34 cellular contexts compared by ENCODE assay signal in genomic region chr11:84828616-84829015, GRCh38.
DNase-seq lines count a peak whose midpoint lies in the region; ATAC-seq, FAIRE-seq and TF ChIP-seq lines count a peak whose summit lies in the region.
"Had no signal": no experiment of that assay in that cellular context is flagged by ENCODE, and none has a peak within 500 bp of the region (broad histone marks: within the 10 kb centered on the region; RNA-seq: fewer than 3 reads in every experiment).

No MANE protein-coding gene starts in this region.

- TF ChIP-seq RAD21 in HepG2 (CRISPR knock-in tag; IDR thresholded peaks at IDR 0.05) (no peak), A549 (conservative IDR thresholded peaks at IDR 0.05 in 1 of 2, IDR thresholded peaks at IDR 0.05 in 1 of 2) (no peak)

- no peak overlapping the region for H3K9ac ChIP-seq in HepG2 (ENCODE audit: insufficient read depth, low read depth, low read length)
- H3K9ac ChIP-seq: BLaER1; BLaER1 treated with 17β-estradiol and CSF1 and Interleukin-3, amounts not matched to agents 10 nM and 100 nM had no signal

- intact Hi-C loops in HepG2 (cut with micrococcal nuclease; ENCODE audit: unreplicated experiment) (no loop called here), right lobe of liver (cut with DNase I) (no loop called here), left ventricle myocardium superior (cut with micrococcal nuclease) (no loop called here)

- no peak for ATAC-seq in HepG2
- ATAC-seq in right lobe of liver, result no peak
- no peak for ATAC-seq in A549
- ATAC-seq in left ventricle myocardium superior, result no peak
- ATAC-seq in stimulated activated naive B cell treated with anti-CD40 and anti-IgM and Interleukin-4, amounts not matched to agents 10 μg/mL and 1 μg/mL and 100 μg/mL, for 72 hours (replicated peaks), result no peak
- ATAC-seq: CD8-positive, alpha-beta T cell had no signal

- no peak for TF ChIP-seq EP300 in HepG2 (IDR thresholded peaks at IDR 0.05; ENCODE audit: low read depth in 2 of 2, low read length in 2 of 2)
- TF ChIP-seq EP300 in HepG2 (CRISPR knock-in tag; IDR thresholded peaks at IDR 0.05; ENCODE audit: borderline replicate concordance), result no peak
- no peak for TF ChIP-seq EP300 in A549 (IDR thresholded peaks at IDR 0.05)

- CTCF ChIA-PET in HepG2 (lab: Yijun Ruan, JAX; ENCODE audit: low intra/inter-chr PET ratio, low total read pairs) (no interaction called here), A549 (lab: Yijun Ruan, JAX) (no interaction called here)

- no peak overlapping the region for H3K4me3 Mint-ChIP-seq in stimulated activated naive B cell treated with anti-CD40 and anti-IgM and Interleukin-4, amounts not matched to agents 10 μg/mL and 1 μg/mL and 100 μg/mL, for 72 hours
- H3K4me3 Mint-ChIP-seq: B cell; CD14-positive monocyte; CD4-positive, alpha-beta memory T cell; CD4-positive, alpha-beta T cell; CD4-positive, CD25-positive, alpha-beta regulatory T cell; CD8-positive, alpha-beta memory T cell; CD8-positive, alpha-beta T cell had no signal

- H3K27me3 ChIP-seq in HepG2 (ENCODE audit: control insufficient read depth in 1 of 2, insufficient read depth in 2 of 2, low read length in 2 of 2), result no peaks in the 10 kb centered on the region; a peak in 1 of 5 replicates
- no peaks in the 10 kb centered on the region for H3K27me3 ChIP-seq in right lobe of liver
- H3K27me3 ChIP-seq: BE2C; BLaER1; BLaER1 treated with 17β-estradiol and CSF1 and Interleukin-3, amounts not matched to agents 10 nM and 100 nM had no signal

- no peaks in the 10 kb centered on the region for H3K27me3 Mint-ChIP-seq in stimulated activated naive B cell treated with anti-CD40 and anti-IgM and Interleukin-4, amounts not matched to agents 10 μg/mL and 1 μg/mL and 100 μg/mL, for 72 hours
- H3K27me3 Mint-ChIP-seq: B cell; CD4-positive, alpha-beta memory T cell; CD4-positive, alpha-beta T cell; CD4-positive, CD25-positive, alpha-beta regulatory T cell; CD8-positive, alpha-beta memory T cell had no signal

- no peaks in the 10 kb centered on the region for H3K79me2 ChIP-seq in HepG2 (ENCODE audit: insufficient read depth, low read length)

- H2AFZ ChIP-seq in HepG2 (ENCODE audit: low read length), result no peak overlapping the region

- DNase-seq in HepG2 (ENCODE audit: low spot score) (no peak), right lobe of liver (no peak), A549 (ENCODE audit: low read depth in 1 of 2, low spot score in 1 of 2) (no peak), left ventricle myocardium superior (no peak)
- no peak for DNase-seq in stimulated activated naive B cell treated with anti-CD40 and anti-IgM and Interleukin-4, amounts not matched to agents 10 μg/mL and 1 μg/mL and 100 μg/mL, for 72 hours
- DNase-seq: 8988T; ACHN; AML-193; BE2C; C1 segment of cervical spinal cord; Caco-2; Calu3; CD4-positive, alpha-beta memory T cell; CD4-positive, alpha-beta T cell; CD4-positive, CD25-positive, alpha-beta regulatory T cell; CD8-positive, alpha-beta memory T cell; CD8-positive, alpha-beta T cell; COR-L47; DMS 273 treated with DMSO at 0.1 percent for 48 hours; DMS153; DMS53; DMS79; DMS79 treated with DMSO at 0.1 percent for 48 hours; DND-41; EL had no signal

- H3K9me3 ChIP-seq in HepG2 (ENCODE audit: low read length) (no peaks in the 10 kb centered on the region), right lobe of liver (no peaks in the 10 kb centered on the region), A549 (no peaks in the 10 kb centered on the region)
- H3K9me3 ChIP-seq: BE2C; BLaER1; BLaER1 treated with 17β-estradiol and CSF1 and Interleukin-3, amounts not matched to agents 10 nM and 100 nM; Caco-2 had no signal

- POLR2A ChIA-PET in HepG2 (lab: Yijun Ruan, JAX), result no interaction called here
- POLR2A ChIA-PET in A549 (lab: Yijun Ruan, JAX), result no interaction called here

- H3K27ac ChIP-seq in HepG2 (ENCODE audit: extremely low read length, insufficient read depth, low read length) (no peak overlapping the region), right lobe of liver (no peak overlapping the region), A549 (no peak overlapping the region)
- H3K27ac ChIP-seq: 22Rv1; BLaER1; BLaER1 treated with 17β-estradiol and CSF1 and Interleukin-3, amounts not matched to agents 10 nM and 100 nM; C4-2B had no signal

- H3K4me2 ChIP-seq in HepG2 (ENCODE audit: low read depth, low read length) (no peak overlapping the region), A549 (no peak overlapping the region)
- H3K4me2 ChIP-seq: BLaER1 had no signal

- H3K4me1 ChIP-seq in HepG2 (ENCODE audit: insufficient read depth, low read length) (no peaks in the 10 kb centered on the region), right lobe of liver (no peaks in the 10 kb centered on the region), A549 (no peaks in the 10 kb centered on the region)
- H3K4me1 ChIP-seq: BE2C had no signal

- no peaks in the 10 kb centered on the region for H3K4me1 Mint-ChIP-seq in stimulated activated naive B cell treated with anti-CD40 and anti-IgM and Interleukin-4, amounts not matched to agents 10 μg/mL and 1 μg/mL and 100 μg/mL, for 72 hours
- H3K4me1 Mint-ChIP-seq: CD14-positive monocyte; CD4-positive, alpha-beta memory T cell; CD4-positive, CD25-positive, alpha-beta regulatory T cell; CD8-positive, alpha-beta memory T cell had no signal

- H3K36me3 Mint-ChIP-seq in stimulated activated naive B cell treated with anti-CD40 and anti-IgM and Interleukin-4, amounts not matched to agents 10 μg/mL and 1 μg/mL and 100 μg/mL, for 72 hours, result no peaks in the 10 kb centered on the region
- H3K36me3 Mint-ChIP-seq: CD14-positive monocyte; CD4-positive, alpha-beta memory T cell; CD4-positive, CD25-positive, alpha-beta regulatory T cell; CD8-positive, alpha-beta memory T cell; CD8-positive, alpha-beta T cell had no signal

- WGBS in HepG2 (ENCODE audit: low lambda C conversion rate), result 2% methylated on average over 2 of the region's 2 CpGs
- WGBS in right lobe of liver (ENCODE audit: insufficient coverage, low coverage, low lambda C conversion rate, missing lambda C conversion rate), result 66% methylated on average over 2 of the region's 2 CpGs
- 31% methylated on average over 2 of the region's 2 CpGs for WGBS in A549 (ENCODE audit: missing lambda C conversion rate)

- H3K9me3 Mint-ChIP-seq in stimulated activated naive B cell treated with anti-CD40 and anti-IgM and Interleukin-4, amounts not matched to agents 10 μg/mL and 1 μg/mL and 100 μg/mL, for 72 hours, result no peaks in the 10 kb centered on the region

- H3K27ac Mint-ChIP-seq in stimulated activated naive B cell treated with anti-CD40 and anti-IgM and Interleukin-4, amounts not matched to agents 10 μg/mL and 1 μg/mL and 100 μg/mL, for 72 hours, result no peak overlapping the region
- H3K27ac Mint-ChIP-seq: B cell; CD14-positive monocyte; CD4-positive, alpha-beta memory T cell; CD4-positive, alpha-beta T cell; CD4-positive, CD25-positive, alpha-beta regulatory T cell; CD8-positive, alpha-beta memory T cell; CD8-positive, alpha-beta T cell had no signal

- TF ChIP-seq CTCF in HepG2 (CRISPR knock-in tag; IDR thresholded peaks at IDR 0.05), result no peak
- no peak for TF ChIP-seq CTCF in right lobe of liver (IDR thresholded peaks at IDR 0.05)
- TF ChIP-seq CTCF in A549 (IDR thresholded peaks at IDR 0.05), result no peak

- H3K36me3 ChIP-seq in HepG2 (replicated peaks in 1 of 2; ENCODE audit: control insufficient read depth in 1 of 2, insufficient read depth in 2 of 2, low read length in 2 of 2), result no peaks in the 10 kb centered on the region
- H3K36me3 ChIP-seq in right lobe of liver, result no peaks in the 10 kb centered on the region
- H3K36me3 ChIP-seq: BE2C; BLaER1; BLaER1 treated with 17β-estradiol and CSF1 and Interleukin-3, amounts not matched to agents 10 nM and 100 nM had no signal

- FAIRE-seq in HepG2 (lab: Jason Lieb, UNC), result no peak
- no peak for FAIRE-seq in A549 (lab: Jason Lieb, UNC)
- FAIRE-seq in G401.6 (lab: Jason Lieb, UNC), result peak; percentile 3
- FAIRE-seq: A204.1, D721Med had no signal

- in situ Hi-C loops in HepG2 (cut with HindIII; ENCODE audit: extremely low pct_ligation_motif_present, low pct_unique_long_range_greater_than_20kb), result no loop called here

- no TSS peak for BruUV-seq in HepG2 (replicated peaks; lab: Mats Ljungman, UMichigan)

- TF ChIP-seq POLR2A in HepG2 (IDR thresholded peaks at IDR 0.05; ENCODE audit: insufficient read depth in 1 of 2, low read depth in 2 of 2, low read length in 2 of 2) (no peak), right lobe of liver (IDR thresholded peaks at IDR 0.05) (no peak), A549 (IDR thresholded peaks at IDR 0.05; ENCODE audit: low read length) (no peak)

- no peaks in the 10 kb centered on the region for H4K20me1 ChIP-seq in HepG2 (ENCODE audit: insufficient read depth, low read length)
- H4K20me1 ChIP-seq: BLaER1; BLaER1 treated with 17β-estradiol and CSF1 and Interleukin-3, amounts not matched to agents 10 nM and 100 nM had no signal

- H3K4me3 ChIP-seq in HepG2 (replicated peaks in 1 of 3; ENCODE audit: insufficient read depth in 1 of 3, low read depth in 2 of 3, low read length in 3 of 3) (no peak overlapping the region), right lobe of liver (no peak overlapping the region), A549 (no peak overlapping the region)
- H3K4me3 ChIP-seq: BLaER1; BLaER1 treated with 17β-estradiol and CSF1 and Interleukin-3, amounts not matched to agents 10 nM and 100 nM had no signal

TF ChIP-seq in HepG2, 621 proteins besides CTCF, POLR2A, EP300 and RAD21:
- peak; percentile 49 to 65; a peak in 3 of 4 replicates for TF ChIP-seq MAFK (conservative IDR thresholded peaks at IDR 0.05 in 1 of 2, IDR thresholded peaks at IDR 0.05 in 1 of 2; ENCODE audit: low read length in 2 of 2)
- no peak for TF ChIP-seq ZNF780A (CRISPR knock-in tag; IDR thresholded peaks at IDR 0.05)

TF ChIP-seq in A549, 52 proteins besides CTCF, POLR2A, EP300 and RAD21:
- TF ChIP-seq MAZ (IDR thresholded peaks at IDR 0.05; ENCODE audit: borderline replicate concordance, low read depth, low read length) (no peak), MAFK (IDR thresholded peaks at IDR 0.05; ENCODE audit: partially characterized antibody) (peak; percentile 61), FOSL2 (IDR thresholded peaks at IDR 0.05) (no peak), FOSL2 (CRISPR knock-in tag; IDR thresholded peaks at IDR 0.05) (no peak), RFX5 (IDR thresholded peaks at IDR 0.05) (no peak)

Comparison
In these comparisons a context has a peak if more than half of its experiments do, and no peak if none do; other contexts are left out.
1. Of the 38 proteins assayed by ChIP-seq in both HepG2 and A549: peak only in HepG2: none; only in A549: none; in both: MAFK; in neither: 37.